ENCODE assay signal across 8 cellular contexts in genomic region chr19:45178262-45179062, GRCh38. TPM values are rescaled to one million over a fixed set of nuclear protein-coding genes. Genes with fewer than 3 reads are reported as not detected.
DNase-seq lines count a peak whose midpoint lies in the region; ATAC-seq and TF ChIP-seq lines count a peak whose summit lies in the region.

Gene BLOC1S3 (plus strand): TSS chr19:45178784. CDS start chr19:45179297, 513 bp downstream.

- H3K4me1 Mint-ChIP-seq in Calu3 (ENCODE audit: low read depth, unreplicated experiment), result peaks cover 8% of the 10 kb centered on the region
- H3K4me1 Mint-ChIP-seq in activated CD8-positive, alpha-beta memory T cell treated with anti-CD3 and anti-CD28 coated beads, Interleukin-2, amount 10 ng/mL, durations not matched to agents 7 days and 5 days, result peaks cover 37% of the 10 kb centered on the region

- no peak within 1 kb of the TSS for H4K8ac ChIP-seq in mesendoderm (ENCODE audit: low read depth, low read length)

- H3K36me3 Mint-ChIP-seq in Calu3 (ENCODE audit: insufficient read depth, unreplicated experiment), result peaks cover 44% of the 10 kb centered on the region
- H3K36me3 Mint-ChIP-seq in activated CD8-positive, alpha-beta memory T cell treated with anti-CD3 and anti-CD28 coated beads, Interleukin-2, amount 10 ng/mL, durations not matched to agents 7 days and 5 days, result peaks cover 8% of the 10 kb centered on the region

- H3K4me1 ChIP-seq in NT2/D1 (ENCODE audit: insufficient read depth, insufficient read length) (peaks cover 4% of the 10 kb centered on the region), endocrine pancreas (ENCODE audit: control insufficient read depth, insufficient read depth, low read length) (no peaks in the 10 kb centered on the region), mesendoderm (ENCODE audit: control insufficient read depth, low read depth, low read length) (no peaks in the 10 kb centered on the region)

- H3K36me3 ChIP-seq in NT2/D1 (ENCODE audit: insufficient read depth, insufficient read length, low read length) (peaks cover 8% of the 10 kb centered on the region), endocrine pancreas (ENCODE audit: control insufficient read depth, insufficient read depth, low read length) (no peaks in the 10 kb centered on the region), mesendoderm (ENCODE audit: control insufficient read depth, insufficient read depth, low read length) (no peaks in the 10 kb centered on the region)

- WGBS in mesendoderm (ENCODE audit: extremely low coverage, insufficient coverage, low lambda C conversion rate), result no CpG with 5 or more reads among the region's 50 CpGs

- no peaks in the 10 kb centered on the region for H3K27me3 Mint-ChIP-seq in Calu3 (ENCODE audit: unreplicated experiment)
- no peaks in the 10 kb centered on the region for H3K27me3 Mint-ChIP-seq in activated CD8-positive, alpha-beta memory T cell treated with anti-CD3 and anti-CD28 coated beads, Interleukin-2, amount 10 ng/mL, durations not matched to agents 7 days and 5 days

- H3K4ac ChIP-seq in mesendoderm (ENCODE audit: low read depth, low read length), result no peak within 1 kb of the TSS

- H3K79me1 ChIP-seq in mesendoderm (ENCODE audit: low read length), result peaks cover 4% of the 10 kb centered on the region

- H3K18ac ChIP-seq in mesendoderm (ENCODE audit: low read length), result no peak within 1 kb of the TSS

- peak; percentile 82 for ATAC-seq in GM21381 (IDR thresholded peaks at IDR 0.05; ENCODE audit: unreplicated experiment)
- ATAC-seq in activated CD8-positive, alpha-beta memory T cell treated with anti-CD3 and anti-CD28 coated beads, Interleukin-2, amount 10 ng/mL, durations not matched to agents 7 days and 5 days, result peak; percentile 90

- no peaks in the 10 kb centered on the region for H3K9me3 Mint-ChIP-seq in Calu3 (ENCODE audit: low read depth, unreplicated experiment)
- H3K9me3 Mint-ChIP-seq in activated CD8-positive, alpha-beta memory T cell treated with anti-CD3 and anti-CD28 coated beads, Interleukin-2, amount 10 ng/mL, durations not matched to agents 7 days and 5 days (ENCODE audit: low read depth), result no peaks in the 10 kb centered on the region

- TF ChIP-seq CTCF in Calu3 (IDR thresholded peaks at IDR 0.05; ENCODE audit: unreplicated experiment), result peak; percentile 39

- no peak within 1 kb of the TSS for H4K5ac ChIP-seq in mesendoderm (ENCODE audit: low read length)

- peak within 1 kb of the TSS; percentile 39 for H3K27ac ChIP-seq in mesendoderm (ENCODE audit: low read depth, low read length)

- H2BK5ac ChIP-seq in mesendoderm (ENCODE audit: low read length), result no peak within 1 kb of the TSS

- CTCF ChIA-PET in Calu3 (lab: Charles Lee), result interaction anchor here (0.5 to 2.3 kb wide), 19 partner anchors 8 to 261 kb away, joined by 3 to 13 read pairs (median 4); no protein-coding TSS in a partner anchor
- CTCF ChIA-PET in activated CD8-positive, alpha-beta memory T cell treated with anti-CD3 and anti-CD28 coated beads, Interleukin-2, amount 10 ng/mL, durations not matched to agents 7 days and 5 days (lab: Charles Lee), result interaction anchor here (0.6 to 2.8 kb wide), 22 partner anchors 9 to 275 kb away, joined by 3 to 17 read pairs (median 3); partner anchors contain the start of genes CLASRP, CLPTM1 and PPP1R37

- peak within 1 kb of the TSS; percentile 95 for H3K56ac ChIP-seq in mesendoderm (ENCODE audit: low read length)

- peak within 1 kb of the TSS; percentile 90 for H3K27ac Mint-ChIP-seq in Calu3 (ENCODE audit: unreplicated experiment)
- peak within 1 kb of the TSS; percentile 92 for H3K27ac Mint-ChIP-seq in activated CD8-positive, alpha-beta memory T cell treated with anti-CD3 and anti-CD28 coated beads, Interleukin-2, amount 10 ng/mL, durations not matched to agents 7 days and 5 days

- H3K4me2 ChIP-seq in mesendoderm (ENCODE audit: low read length), result peak within 1 kb of the TSS; percentile 95

- H3K9me3 ChIP-seq in NT2/D1 (ENCODE audit: insufficient read depth, low read length) (no peaks in the 10 kb centered on the region), endocrine pancreas (ENCODE audit: control insufficient read depth, low read length) (no peaks in the 10 kb centered on the region)

- H2AK5ac ChIP-seq in mesendoderm (ENCODE audit: low read length), result no peak within 1 kb of the TSS

- peak; percentile 100 for DNase-seq in Calu3
- DNase-seq in HUDEP-2 (lab: John Stamatoyannopoulos, UW; ENCODE audit: unreplicated experiment in 76 of 76), result peak; percentile 79 to 100 (median 100)
- DNase-seq in NT2/D1 (ENCODE audit: low read depth, low spot score), result peak; percentile 97
- peak; percentile 100 for DNase-seq in activated CD8-positive, alpha-beta memory T cell treated with anti-CD3 and anti-CD28 coated beads, Interleukin-2, amount 10 ng/mL, durations not matched to agents 7 days and 5 days
- peak; percentile 100 for DNase-seq in mesendoderm
- DNase-seq in stimulated activated CD8-positive, alpha-beta memory T cell treated with anti-CD3 and anti-CD28 coated beads, Interleukin-15, amount 100 ng/mL, for 1 hour (ENCODE audit: low read depth), result peak; percentile 99

- intact Hi-C loops in Calu3 (cut with micrococcal nuclease; ENCODE audit: unreplicated experiment), result no loop called here

- H3K23ac ChIP-seq in mesendoderm (ENCODE audit: low read length), result peak within 1 kb of the TSS; percentile 66

- H2BK120ac ChIP-seq in mesendoderm (ENCODE audit: low read depth, low read length), result no peak within 1 kb of the TSS

- no peaks in the 10 kb centered on the region for H3K79me2 ChIP-seq in mesendoderm (ENCODE audit: control insufficient read depth, insufficient read depth, low read length)

- H3K4me3 Mint-ChIP-seq in Calu3 (ENCODE audit: low read depth, unreplicated experiment), result peak within 1 kb of the TSS; percentile 79
- H3K4me3 Mint-ChIP-seq in activated CD8-positive, alpha-beta memory T cell treated with anti-CD3 and anti-CD28 coated beads, Interleukin-2, amount 10 ng/mL, durations not matched to agents 7 days and 5 days, result peak within 1 kb of the TSS; percentile 84

- peak within 1 kb of the TSS; percentile 87 for H3K4me3 ChIP-seq in NT2/D1 (ENCODE audit: insufficient read length, low read depth)
- peak within 1 kb of the TSS; percentile 48 for H3K4me3 ChIP-seq in endocrine pancreas (ENCODE audit: control insufficient read depth, insufficient read depth, low read length)
- peak within 1 kb of the TSS; percentile 98 for H3K4me3 ChIP-seq in mesendoderm (ENCODE audit: low read length)

- H2BK15ac ChIP-seq in mesendoderm (replicated peaks; ENCODE audit: low read depth), result no peak within 1 kb of the TSS

- no TSS peak for BruUV-seq in Calu3 (replicated peaks; lab: Mats Ljungman, UMichigan)

- H3K27me3 ChIP-seq in NT2/D1 (ENCODE audit: insufficient read depth, insufficient read length), result no peaks in the 10 kb centered on the region
- H3K27me3 ChIP-seq in endocrine pancreas (ENCODE audit: control insufficient read depth, insufficient read depth, low read length), result no peaks in the 10 kb centered on the region
- no peaks in the 10 kb centered on the region for H3K27me3 ChIP-seq in mesendoderm (ENCODE audit: insufficient read depth, low read length, poor library complexity)

- H3K9ac ChIP-seq in NT2/D1 (ENCODE audit: insufficient read length, low read depth), result peak within 1 kb of the TSS; percentile 88
- peak within 1 kb of the TSS; percentile 89 for H3K9ac ChIP-seq in endocrine pancreas (ENCODE audit: control insufficient read depth, insufficient read depth, low read length)
- peak within 1 kb of the TSS; percentile 86 for H3K9ac ChIP-seq in mesendoderm (ENCODE audit: low read length)

RNA-seq across cellular contexts. Expression of gene BLOC1S3, which starts in this region (rescaled TPM):
- total RNA-seq in Calu3 (2022), result 22.7 and 25.2 TPM in 2 replicates
- 10 to 100 TPM; 15.7 to 17.6 TPM for total RNA-seq in activated CD8-positive, alpha-beta memory T cell treated with anti-CD3 and anti-CD28 coated beads, Interleukin-2, amount 10 ng/mL, durations not matched to agents 7 days and 5 days
- polyA plus RNA-seq in mesendoderm (2013, experiment 1 of 2), result 2.1 TPM
- 2.2 TPM for polyA plus RNA-seq in mesendoderm (2013, experiment 2 of 2)

Comparison
In these comparisons a context has a peak if more than half of its experiments do, and no peak if none do; other contexts are left out.
1. Peak in every context shown above with its lines: DNase-seq, ATAC-seq, H3K4me3 ChIP-seq and H3K27ac ChIP-seq.
2. H3K4me3 ChIP-seq: peak in every context shown above with its lines; median percentile 98 in mesendoderm; 87 in NT2/D1; 48 in endocrine pancreas.